ENCODE assay signal across 9 cellular contexts in the genomic region with DNA sequence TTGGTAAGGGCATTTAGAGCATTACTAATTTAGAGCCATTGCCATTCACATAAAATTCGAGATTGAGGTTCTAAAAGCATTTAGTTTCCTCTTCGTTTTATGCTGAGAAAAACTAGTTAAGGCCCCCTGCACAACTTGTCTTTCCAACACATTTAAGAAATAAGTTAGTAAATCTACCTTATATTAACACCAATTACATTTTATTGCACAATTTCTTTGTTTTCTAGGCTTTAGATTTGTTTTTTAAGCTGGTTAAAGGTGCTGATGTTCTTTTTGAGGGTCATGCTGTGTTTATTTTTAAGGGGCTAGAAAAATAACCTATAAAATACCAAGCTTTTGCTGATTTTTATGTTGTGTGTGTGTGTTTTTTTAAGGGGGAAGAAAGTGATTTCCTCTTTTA. TPM values are rescaled to one million over a fixed set of nuclear protein-coding genes. Genes with fewer than 3 reads are reported as not detected.
A peak's percentile ranks its signal among the peaks of the same experiment; 100 is the strongest.
DNase-seq lines count a peak whose midpoint lies in the region; ATAC-seq, FAIRE-seq and TF ChIP-seq lines count a peak whose summit lies in the region.
"Had no signal": no experiment of that assay in that cellular context is flagged by ENCODE, and none has a peak within 500 bp of the region (broad histone marks: within the 10 kb centered on the region; RNA-seq: fewer than 3 reads in every experiment).

No MANE protein-coding gene starts in this region.

- DNase-seq in GM12864 (ENCODE audit: low read depth) (no peak), PC-9 (no peak), endothelial cell of umbilical vein (ENCODE audit: low read depth, low spot score) (peak; percentile 3), trophoblast cell (no peak), NCI-H524 treated with DMSO at 0.1 percent for 48 hours (lab: John Stamatoyannopoulos, UW) (no peak), NCI-H510A treated with DMSO at 0.1 percent for 48 hours (lab: John Stamatoyannopoulos, UW) (no peak)

- H3K9me3 ChIP-seq in PC-9 (ENCODE audit: insufficient read depth, low read depth), result no peaks in the 10 kb centered on the region
- no peaks in the 10 kb centered on the region for H3K9me3 ChIP-seq in endothelial cell of umbilical vein (replicated peaks; ENCODE audit: control insufficient read depth, insufficient read depth, low read length)
- no peaks in the 10 kb centered on the region for H3K9me3 ChIP-seq in trophoblast cell (ENCODE audit: insufficient read depth, low read depth, low read length)
- H3K9me3 ChIP-seq: prostate gland had no signal

- no peak for ATAC-seq in GM21360 (IDR thresholded peaks at IDR 0.05; ENCODE audit: unreplicated experiment)
- ATAC-seq in GM19467 (IDR thresholded peaks at IDR 0.05; ENCODE audit: unreplicated experiment), result no peak

- peaks cover 80% of the 10 kb centered on the region for H3K79me2 ChIP-seq in PC-9 (ENCODE audit: low read depth)
- H3K79me2 ChIP-seq in endothelial cell of umbilical vein (ENCODE audit: control insufficient read depth, insufficient read depth, low read length), result peaks cover 71% of the 10 kb centered on the region
- peaks cover 18% of the 10 kb centered on the region for H3K79me2 ChIP-seq in trophoblast cell (ENCODE audit: control insufficient read depth, insufficient read depth, low read length, poor library complexity)

- no peak overlapping the region for H2BK5ac ChIP-seq in trophoblast cell (ENCODE audit: low read depth, low read length, poor library complexity)

- no peak overlapping the region for H3K14ac ChIP-seq in trophoblast cell (ENCODE audit: low read length)

- BruUV-seq in PC-9 (replicated peaks; lab: Mats Ljungman, UMichigan) (no TSS peak), endothelial cell of umbilical vein (replicated peaks; lab: Mats Ljungman, UMichigan) (no TSS peak)

- H3K79me1 ChIP-seq in trophoblast cell (ENCODE audit: low read length), result peaks cover 14% of the 10 kb centered on the region

- H3K27ac ChIP-seq in PC-9 (peak overlapping the region; percentile 70), endothelial cell of umbilical vein (ENCODE audit: insufficient read depth, low read depth, low read length) (no peak overlapping the region), trophoblast cell (ENCODE audit: low read depth, low read length) (no peak overlapping the region)

- H3K36me3 ChIP-seq in PC-9 (ENCODE audit: low read depth), result peaks cover 17% of the 10 kb centered on the region
- peaks cover 0 to under 1% of the 10 kb centered on the region in 2 experiments for H3K36me3 ChIP-seq in endothelial cell of umbilical vein (ENCODE audit: control insufficient read depth in 2 of 2, extremely low read depth in 1 of 2, insufficient read depth in 2 of 2, low read length in 2 of 2)
- peaks cover 4 to 6% of the 10 kb centered on the region in 2 experiments for H3K36me3 ChIP-seq in trophoblast cell (ENCODE audit: control insufficient read depth in 1 of 2, insufficient read depth in 2 of 2, low read length in 2 of 2)
- H3K36me3 ChIP-seq: prostate gland had no signal

- CTCF ChIA-PET in PC-9 (lab: Charles Lee), result no interaction called here
- CTCF ChIA-PET in endothelial cell of umbilical vein (lab: Charles Lee), result no interaction called here

- H3K4me1 ChIP-seq in PC-9 (replicated peaks; ENCODE audit: insufficient read depth), result peaks cover 28% of the 10 kb centered on the region
- peaks cover 18% of the 10 kb centered on the region for H3K4me1 ChIP-seq in endothelial cell of umbilical vein (ENCODE audit: control insufficient read depth, extremely low read depth, insufficient read depth, low read length)
- H3K4me1 ChIP-seq in trophoblast cell (ENCODE audit: control insufficient read depth in 1 of 2, insufficient read depth in 2 of 2, low read length in 2 of 2), result peaks cover 0 to 3% of the 10 kb centered on the region in 2 experiments

- POLR2A ChIA-PET in PC-9 (lab: Charles Lee; ENCODE audit: unreplicated experiment) (no interaction called here), endothelial cell of umbilical vein (lab: Charles Lee) (no interaction called here)

- no peaks in the 10 kb centered on the region for H3K9me2 ChIP-seq in PC-9 (ENCODE audit: insufficient read depth)

- TF ChIP-seq POLR2A in endothelial cell of umbilical vein (IDR thresholded peaks at IDR 0.05; ENCODE audit: low read depth, low read length), result no peak

- dilution Hi-C loops in endothelial cell of umbilical vein (cut with MboI; ENCODE audit: extremely low pct_ligation_motif_present, low sequenced_read_pairs), result no loop called here

- intact Hi-C loops in PC-9 (cut with micrococcal nuclease; ENCODE audit: unreplicated experiment), result loop anchor here (10.0 kb wide), 1 partner anchor 304 kb away; a partner anchor contains a TSS
- intact Hi-C loops in endothelial cell of umbilical vein (cut with micrococcal nuclease), result loop anchor here (5.0 kb wide), 1 partner anchor 179 kb away; a partner anchor contains a TSS

- no peak overlapping the region for H4K8ac ChIP-seq in trophoblast cell (ENCODE audit: low read depth, low read length)

- H3K4me3 ChIP-seq in GM12864 (ENCODE audit: low read depth, low read length) (peak overlapping the region; percentile 89), PC-9 (peak overlapping the region; percentile 72), endothelial cell of umbilical vein (replicated peaks in 1 of 3; ENCODE audit: insufficient read depth in 1 of 3, low read depth in 1 of 3, low read length in 3 of 3) (peak overlapping the region in 2 of 3 experiments; percentile 88 to 93), trophoblast cell (ENCODE audit: low read depth, low read length) (no peak overlapping the region)

- H2AFZ ChIP-seq in PC-9 (no peak overlapping the region), endothelial cell of umbilical vein (ENCODE audit: low read depth, low read length) (no peak overlapping the region), trophoblast cell (ENCODE audit: insufficient read depth, low read length, poor library complexity) (no peak overlapping the region)

- no CpG with 5 or more reads among the region's 2 CpGs for WGBS in trophoblast cell (ENCODE audit: extremely low coverage, insufficient coverage, insufficient read length)

- H3K18ac ChIP-seq in trophoblast cell (ENCODE audit: low read length), result no peak overlapping the region

- no peak overlapping the region for H2AK5ac ChIP-seq in trophoblast cell (ENCODE audit: low read length)

- no peak for FAIRE-seq in endothelial cell of umbilical vein (lab: Jason Lieb, UNC)

- peak overlapping the region; percentile 90 for H3K9ac ChIP-seq in endothelial cell of umbilical vein (replicated peaks; ENCODE audit: extremely low read depth, insufficient read depth, low read length)
- H3K9ac ChIP-seq in trophoblast cell (ENCODE audit: low read length), result no peak overlapping the region

- peaks cover 8% of the 10 kb centered on the region; the same call in 1 of the 2 replicates for H3F3A ChIP-seq in PC-9 (ENCODE audit: insufficient read depth, low read depth)

- no peak overlapping the region for H2BK12ac ChIP-seq in trophoblast cell (ENCODE audit: low read length)

- no peaks in the 10 kb centered on the region for H3K9me1 ChIP-seq in endothelial cell of umbilical vein (replicated peaks; ENCODE audit: control insufficient read depth, extremely low read depth, insufficient read depth, low read length)

- no peak overlapping the region for H2BK120ac ChIP-seq in trophoblast cell (ENCODE audit: insufficient read depth, low read length, poor library complexity)

- no peak overlapping the region for H4K91ac ChIP-seq in trophoblast cell (ENCODE audit: low read depth, low read length)

- no peak overlapping the region for H3K4ac ChIP-seq in trophoblast cell (ENCODE audit: low read depth, low read length)

- no peak for TF ChIP-seq CTCF in GM12864 (IDR thresholded peaks at IDR 0.05; ENCODE audit: low read depth, low read length, missing control alignments)
- no peak for TF ChIP-seq CTCF in PC-9 (conservative IDR thresholded peaks at IDR 0.05)
- no peak for TF ChIP-seq CTCF in endothelial cell of umbilical vein (IDR thresholded peaks at IDR 0.05; ENCODE audit: extremely low read depth in 1 of 2, insufficient read depth in 1 of 2, low read depth in 1 of 2, low read length in 2 of 2)

- H3K27me3 ChIP-seq in PC-9 (ENCODE audit: insufficient read depth, low read depth) (no peaks in the 10 kb centered on the region), endothelial cell of umbilical vein (ENCODE audit: control insufficient read depth in 2 of 2, insufficient read depth in 2 of 2, low read length in 2 of 2) (no peaks in the 10 kb centered on the region), trophoblast cell (ENCODE audit: insufficient read depth, low read length) (no peaks in the 10 kb centered on the region)

- no peak overlapping the region for H4K12ac ChIP-seq in trophoblast cell (ENCODE audit: low read depth, low read length)

- no peak overlapping the region for H3K23ac ChIP-seq in trophoblast cell (ENCODE audit: low read length)

- H3K4me2 ChIP-seq in PC-9, result peak overlapping the region; percentile 98
- H3K4me2 ChIP-seq in endothelial cell of umbilical vein (ENCODE audit: insufficient read depth, low read length), result peak overlapping the region; percentile 92
- H3K4me2 ChIP-seq in trophoblast cell (ENCODE audit: low read length), result peak overlapping the region; percentile 42

- H4K20me1 ChIP-seq in PC-9 (ENCODE audit: insufficient read depth) (peaks cover 20% of the 10 kb centered on the region), endothelial cell of umbilical vein (replicated peaks; ENCODE audit: control insufficient read depth, extremely low read depth, insufficient read depth, low read length) (no peaks in the 10 kb centered on the region)

RNA-seq across cellular contexts. Expression of a gene that starts 1.2 kb away (rescaled TPM):
- total RNA-seq in PC-9 (2021), result 29.1 and 33.6 TPM in 2 replicates
- 27.9 and 29.1 TPM in 2 replicates for total RNA-seq in endothelial cell of umbilical vein
- 13.6 and 14.3 TPM in 2 replicates for polyA plus RNA-seq in endothelial cell of umbilical vein
- 10.6 and 11.2 TPM in 2 replicates for polyA plus RNA-seq in endothelial cell of umbilical vein (2011; cell fraction: cytosol; rRNA removed)
- polyA plus RNA-seq in endothelial cell of umbilical vein (2011; cell fraction: nucleus; rRNA removed), result 23.0 and 29.0 TPM in 2 replicates
- 16.5 and 23.2 TPM in 2 replicates for polyA plus RNA-seq in endothelial cell of umbilical vein (2012)
- 31.4 and 34.9 TPM in 2 replicates for polyA minus RNA-seq in endothelial cell of umbilical vein
- 25.1 TPM for polyA minus RNA-seq in endothelial cell of umbilical vein (2011; cell fraction: cytosol; rRNA and poly(A)+ RNA removed)
- polyA minus RNA-seq in endothelial cell of umbilical vein (2011; cell fraction: nucleus; rRNA and poly(A)+ RNA removed), result 28.9 and 36.7 TPM in 2 replicates
- polyA plus RNA-seq in trophoblast cell (2013), result 35.0 and 35.5 TPM in 2 replicates

RNA-seq across cellular contexts. Expression of a gene that starts 1.4 kb away (rescaled TPM):
- total RNA-seq in PC-9 (2021) (34.8 and 37.9 TPM in 2 replicates), endothelial cell of umbilical vein (21.7 and 24.5 TPM in 2 replicates)
- polyA plus RNA-seq in endothelial cell of umbilical vein, result 45.2 and 55.9 TPM in 2 replicates
- polyA plus RNA-seq in endothelial cell of umbilical vein (2011; cell fraction: cytosol; rRNA removed), result 36.5 and 36.6 TPM in 2 replicates
- 41.1 and 44.8 TPM in 2 replicates for polyA plus RNA-seq in endothelial cell of umbilical vein (2011; cell fraction: nucleus; rRNA removed)
- polyA plus RNA-seq in endothelial cell of umbilical vein (2012), result 42.3 and 43.8 TPM in 2 replicates
- polyA minus RNA-seq in endothelial cell of umbilical vein, result 44.3 and 48.7 TPM in 2 replicates
- 38.3 TPM for polyA minus RNA-seq in endothelial cell of umbilical vein (2011; cell fraction: cytosol; rRNA and poly(A)+ RNA removed)
- polyA minus RNA-seq in endothelial cell of umbilical vein (2011; cell fraction: nucleus; rRNA and poly(A)+ RNA removed), result 28.6 and 29.5 TPM in 2 replicates
- 77.9 and 79.0 TPM in 2 replicates for polyA plus RNA-seq in trophoblast cell (2013)

RNA-seq across cellular contexts. Expression of a gene that starts 59.2 kb away (rescaled TPM):
- 37.2 and 44.9 TPM in 2 replicates for total RNA-seq in PC-9 (2021)
- 0.42 and 1.00 TPM in 2 replicates for total RNA-seq in endothelial cell of umbilical vein
- polyA plus RNA-seq in endothelial cell of umbilical vein, result 0.30 and 0.41 TPM in 2 replicates
- polyA plus RNA-seq in endothelial cell of umbilical vein (2011; cell fraction: cytosol; rRNA removed), result 0.21 TPM in 2 replicates
- 0.46 and 0.53 TPM in 2 replicates for polyA plus RNA-seq in endothelial cell of umbilical vein (2011; cell fraction: nucleus; rRNA removed)
- polyA plus RNA-seq in endothelial cell of umbilical vein (2012), result 0.99 and 1.3 TPM in 2 replicates
- polyA minus RNA-seq in endothelial cell of umbilical vein, result 0.47 and 0.97 TPM in 2 replicates
- polyA minus RNA-seq in endothelial cell of umbilical vein (2011; cell fraction: cytosol; rRNA and poly(A)+ RNA removed), result 4.6 TPM
- polyA minus RNA-seq in endothelial cell of umbilical vein (2011; cell fraction: nucleus; rRNA and poly(A)+ RNA removed), result 0.38 and 0.67 TPM in 2 replicates
- 4.9 and 5.1 TPM in 2 replicates for polyA plus RNA-seq in trophoblast cell (2013)

Comparison
In these comparisons a context has a peak if more than half of its experiments do, and no peak if none do; other contexts are left out.
1. H3K4me2 ChIP-seq: peak in every context shown above with its lines; median percentile 98 in PC-9; 92 in endothelial cell of umbilical vein; 42 in trophoblast cell.
2. RNA of a gene that starts 59.2 kb away (total RNA-seq): 37.2 to 44.9 TPM in PC-9; 0.42 to 1.00 TPM in endothelial cell of umbilical vein; every median in the first group is over 10 times any median in the second.